9 cellular contexts compared by ENCODE assay signal in genomic region chr19:5403968-5404640, GRCh38. TPM values are rescaled to one million over a fixed set of nuclear protein-coding genes. Genes with fewer than 3 reads are reported as not detected.
DNase-seq lines count a peak whose midpoint lies in the region; ATAC-seq and TF ChIP-seq lines count a peak whose summit lies in the region.
"Had no signal": no experiment of that assay in that cellular context is flagged by ENCODE, and none has a peak within 500 bp of the region (broad histone marks: within the 10 kb centered on the region; RNA-seq: fewer than 3 reads in every experiment).

No MANE protein-coding gene starts in this region.

- H3K27me3 Mint-ChIP-seq in activated T-helper 2 cell treated with anti-CD3 and anti-CD28 coated beads, Interferon-gamma antibody, Interleukin-2, Interleukin-4, amounts not matched to agents 10 μg/mL and 5 μg/mL and 100 μg/mL, durations not matched to agents 14 hours and 24 hours and 36 hours (ENCODE audit: low read depth) = no peaks in the 10 kb centered on the region

- DNase-seq in GM19240 (ENCODE audit: insufficient read length, low spot score) (peak; percentile 43), RKO (ENCODE audit: low spot score) (peak; percentile 86), foreskin melanocyte (peak; percentile 62), posterior cingulate gyrus (peak in 6 of 10 donors; percentile 29 to 88 (median 48)), uterus (peak; percentile 28 to 45), middle frontal gyrus (ENCODE audit: extremely low spot score, low spot score) (no peak)
- peak; percentile 58 for DNase-seq in activated T-helper 2 cell treated with anti-CD3 and anti-CD28 coated beads, Interferon-gamma antibody, Interleukin-2, Interleukin-4, amounts not matched to agents 10 μg/mL and 5 μg/mL and 100 μg/mL, durations not matched to agents 14 hours and 24 hours and 36 hours (ENCODE audit: low spot score)

- no peak for TF ChIP-seq CTCF in uterus (IDR thresholded peaks at IDR 0.05)

- intact Hi-C loops in activated T-helper 2 cell treated with anti-CD3 and anti-CD28 coated beads, Interferon-gamma antibody, Interleukin-2, Interleukin-4, amounts not matched to agents 10 μg/mL and 5 μg/mL and 100 μg/mL, durations not matched to agents 14 hours and 24 hours and 36 hours (cut with micrococcal nuclease) = no loop called here
- intact Hi-C loops in posterior cingulate gyrus (cut with DNase I) (no loop called here), uterus (cut with DNase I; ENCODE audit: low total_unique reads) (no loop called here)

- no peak for ATAC-seq in GM18873 (IDR thresholded peaks at IDR 0.05; ENCODE audit: low FRiP score, unreplicated experiment)

- H3K27me3 ChIP-seq in uterus = no peaks in the 10 kb centered on the region

- no peaks in the 10 kb centered on the region for H3K9me3 Mint-ChIP-seq in activated T-helper 2 cell treated with anti-CD3 and anti-CD28 coated beads, Interferon-gamma antibody, Interleukin-2, Interleukin-4, amounts not matched to agents 10 μg/mL and 5 μg/mL and 100 μg/mL, durations not matched to agents 14 hours and 24 hours and 36 hours

- H3K27ac Mint-ChIP-seq in activated T-helper 2 cell treated with anti-CD3 and anti-CD28 coated beads, Interferon-gamma antibody, Interleukin-2, Interleukin-4, amounts not matched to agents 10 μg/mL and 5 μg/mL and 100 μg/mL, durations not matched to agents 14 hours and 24 hours and 36 hours = no peak overlapping the region
- H3K27ac Mint-ChIP-seq: activated naive CD8-positive, alpha-beta T cell had no signal

- no peaks in the 10 kb centered on the region for H3K9me3 ChIP-seq in uterus

- no peak for TF ChIP-seq POLR2A in uterus (IDR thresholded peaks at IDR 0.05)

- no peak overlapping the region for H3K4me3 ChIP-seq in uterus

- H3K27ac ChIP-seq in uterus = no peak overlapping the region

- H3K4me1 Mint-ChIP-seq in activated T-helper 2 cell treated with anti-CD3 and anti-CD28 coated beads, Interferon-gamma antibody, Interleukin-2, Interleukin-4, amounts not matched to agents 10 μg/mL and 5 μg/mL and 100 μg/mL, durations not matched to agents 14 hours and 24 hours and 36 hours (ENCODE audit: low read depth) = no peaks in the 10 kb centered on the region

- H3K36me3 ChIP-seq in uterus = no peaks in the 10 kb centered on the region

- H3K4me3 Mint-ChIP-seq in activated T-helper 2 cell treated with anti-CD3 and anti-CD28 coated beads, Interferon-gamma antibody, Interleukin-2, Interleukin-4, amounts not matched to agents 10 μg/mL and 5 μg/mL and 100 μg/mL, durations not matched to agents 14 hours and 24 hours and 36 hours (ENCODE audit: low read depth) = no peak overlapping the region
- H3K4me3 Mint-ChIP-seq: activated naive CD8-positive, alpha-beta T cell had no signal

- H3K36me3 Mint-ChIP-seq in activated T-helper 2 cell treated with anti-CD3 and anti-CD28 coated beads, Interferon-gamma antibody, Interleukin-2, Interleukin-4, amounts not matched to agents 10 μg/mL and 5 μg/mL and 100 μg/mL, durations not matched to agents 14 hours and 24 hours and 36 hours (ENCODE audit: low read depth) = no peaks in the 10 kb centered on the region
- H3K36me3 Mint-ChIP-seq: activated naive CD8-positive, alpha-beta T cell had no signal

- no peaks in the 10 kb centered on the region for H3K4me1 ChIP-seq in uterus

RNA-seq across cellular contexts. Expression of gene ZNRF4, which starts 51.1 kb away (rescaled TPM):
- total RNA-seq in activated T-helper 2 cell treated with anti-CD3 and anti-CD28 coated beads, Interferon-gamma antibody, Interleukin-2, Interleukin-4, amounts not matched to agents 10 μg/mL and 5 μg/mL and 100 μg/mL, durations not matched to agents 14 hours and 24 hours and 36 hours = not detected in 2 replicates
- not detected for total RNA-seq in uterus
